In genomic region chr20:45972500-45973183, GRCh38 we compare ENCODE assay signal across 8 cellular contexts.
DNase-seq lines count a peak whose midpoint lies in the region; ATAC-seq, FAIRE-seq and TF ChIP-seq lines count a peak whose summit lies in the region.

No MANE protein-coding gene starts in this region.

- no peaks in the 10 kb centered on the region for H3K9me3 Mint-ChIP-seq in effector memory CD8-positive, alpha-beta T cell
- no peaks in the 10 kb centered on the region for H3K9me3 Mint-ChIP-seq in nephron progenitor cell

- ATAC-seq in GM18505 (IDR thresholded peaks at IDR 0.05; ENCODE audit: unreplicated experiment) (no peak), GM19455 (IDR thresholded peaks at IDR 0.05; ENCODE audit: unreplicated experiment) (no peak), HG03039 (IDR thresholded peaks at IDR 0.05; ENCODE audit: unreplicated experiment) (no peak)
- no peak for ATAC-seq in effector memory CD8-positive, alpha-beta T cell (replicated peaks)

- DNase-seq in 8988T = peak; percentile 90
- DNase-seq in RCC 7860 (ENCODE audit: low spot score) = peak; percentile 95
- DNase-seq in effector memory CD8-positive, alpha-beta T cell = no peak
- no peak for DNase-seq in nephron progenitor cell
- no peak for DNase-seq in DMS 273 (lab: John Stamatoyannopoulos, UW; ENCODE audit: unreplicated experiment)

- peak overlapping the region; percentile 85 to 87 for H3K4me3 Mint-ChIP-seq in effector memory CD8-positive, alpha-beta T cell
- H3K4me3 Mint-ChIP-seq in nephron progenitor cell = peak overlapping the region; percentile 91

- no peaks in the 10 kb centered on the region for H3K27me3 Mint-ChIP-seq in effector memory CD8-positive, alpha-beta T cell
- peaks cover 16% of the 10 kb centered on the region for H3K27me3 Mint-ChIP-seq in nephron progenitor cell (ENCODE audit: low read depth, poor library complexity)

- TF ChIP-seq POLR2A in GM18505 (IDR thresholded peaks at IDR 0.05; ENCODE audit: borderline replicate concordance, extremely low read depth, insufficient read depth, insufficient read length) = peak; percentile 81

- FAIRE-seq in RCC 7860 (lab: Jason Lieb, UNC) = peak; percentile 87

- H3K4me1 Mint-ChIP-seq in effector memory CD8-positive, alpha-beta T cell (ENCODE audit: low read depth in 2 of 2) = peaks cover 18% of the 10 kb centered on the region in 2 donors
- H3K4me1 Mint-ChIP-seq in nephron progenitor cell = peaks cover 25% of the 10 kb centered on the region

- H3K27ac Mint-ChIP-seq in effector memory CD8-positive, alpha-beta T cell = peak overlapping the region; percentile 100
- H3K27ac Mint-ChIP-seq in nephron progenitor cell = peak overlapping the region; percentile 100

- H3K36me3 Mint-ChIP-seq in effector memory CD8-positive, alpha-beta T cell (ENCODE audit: insufficient read depth) = peaks cover 44% of the 10 kb centered on the region
- H3K36me3 Mint-ChIP-seq in nephron progenitor cell (ENCODE audit: low read depth) = no peaks in the 10 kb centered on the region

- no peak for TF ChIP-seq CTCF in nephron progenitor cell (IDR thresholded peaks at IDR 0.05)

Comparison
In these comparisons a context has a peak if more than half of its experiments do, and no peak if none do; other contexts are left out.
1. DNase-seq: peak in 8988T (single experiment) and RCC 7860 (single experiment); none in effector memory CD8-positive, alpha-beta T cell (0 of 3), nephron progenitor cell (single experiment) and DMS 273 (single experiment).